In the genomic region with DNA sequence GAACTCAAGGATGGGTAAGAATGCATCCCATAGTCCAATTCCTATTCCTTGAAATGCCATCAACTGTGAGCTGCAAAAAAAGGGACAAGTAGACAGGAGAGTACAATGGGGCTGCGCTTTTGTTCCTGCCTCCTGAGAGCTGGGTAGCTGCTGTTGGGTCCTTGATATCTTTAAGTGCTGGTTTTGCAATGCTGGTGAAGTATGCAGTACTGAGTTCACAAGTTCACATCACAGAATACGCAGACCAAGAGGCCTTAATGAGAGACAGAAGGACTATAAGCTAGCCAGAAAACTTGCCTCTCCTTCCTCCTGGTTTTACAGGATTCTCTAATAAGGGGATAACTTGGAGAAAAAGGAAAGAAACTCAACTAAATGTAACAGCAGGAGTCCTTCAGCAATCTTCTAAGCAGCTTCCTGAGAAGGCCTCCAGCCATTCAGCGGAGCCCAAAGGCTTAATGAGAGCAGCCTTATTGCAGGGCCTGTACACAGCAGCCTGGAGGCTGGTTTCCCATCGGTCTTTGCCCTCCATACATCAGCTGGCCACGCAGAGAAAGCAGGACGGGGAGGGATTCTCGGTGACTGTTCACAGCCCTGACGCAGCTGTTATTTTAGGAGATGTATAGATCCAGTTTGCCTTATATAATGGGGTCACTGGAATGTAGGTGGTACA, we compare ENCODE assay signal across 19 cellular contexts.
DNase-seq lines count a peak whose midpoint lies in the region; TF ChIP-seq lines count a peak whose summit lies in the region.
"Had no signal": no experiment of that assay in that cellular context is flagged by ENCODE, and none has a peak within 500 bp of the region (broad histone marks: within the 10 kb centered on the region; RNA-seq: fewer than 3 reads in every experiment).

No MANE protein-coding gene starts in this region.

- CTCF ChIA-PET in GM10248 (lab: Yijun Ruan, JAX), result interaction anchor here (1.6 kb wide), 1 partner anchor 103 kb away, joined by 5 read pairs; no protein-coding TSS in a partner anchor

- peaks cover 61% of the 10 kb centered on the region for H3K4me1 ChIP-seq in adipocyte (ENCODE audit: control insufficient read depth, insufficient read depth, low read length)
- H3K4me1 ChIP-seq: BE2C had no signal

- H3K9ac ChIP-seq in adipocyte (ENCODE audit: low read length), result peak overlapping the region; percentile 8

- POLR2A ChIA-PET in GM10248 (lab: Yijun Ruan, JAX), result no interaction called here

- H3K36me3 ChIP-seq in adipocyte (ENCODE audit: control insufficient read depth, insufficient read depth, low read length, severe bottlenecking), result no peaks in the 10 kb centered on the region
- H3K36me3 ChIP-seq: BE2C, gastroesophageal sphincter, stomach had no signal

- no peaks in the 10 kb centered on the region for H3K9me3 ChIP-seq in adipocyte (ENCODE audit: control insufficient read depth, low read length)
- H3K9me3 ChIP-seq: BE2C, gastroesophageal sphincter, stomach had no signal

- H3K27me3 ChIP-seq in adipocyte (replicated peaks; ENCODE audit: control insufficient read depth, insufficient read depth, low read length), result no peaks in the 10 kb centered on the region
- H3K27me3 ChIP-seq: BE2C, gastroesophageal sphincter, stomach had no signal

- H3K4me3 ChIP-seq in adipocyte (ENCODE audit: low read length), result no peak overlapping the region
- no peak overlapping the region for H3K4me3 ChIP-seq in foreskin fibroblast (ENCODE audit: low read depth in 1 of 2, low read length in 2 of 2)
- no peak overlapping the region for H3K4me3 ChIP-seq in skeletal muscle cell (ENCODE audit: low read depth, low read length)
- H3K4me3 ChIP-seq: gastroesophageal sphincter, PC-9, stomach had no signal

- DNase-seq in GM03348 (ENCODE audit: low spot score) (peak; percentile 9), adipocyte (ENCODE audit: low read depth) (peak; percentile 86), foreskin fibroblast (peak; percentile 77 to 87), skeletal muscle cell (ENCODE audit: low read depth) (peak; percentile 41), NCI-H1694 treated with DMSO at 0.1 percent for 48 hours (lab: John Stamatoyannopoulos, UW) (no peak), SIG-M5 treated with dmso at 0.1 percent for 504 hours (lab: John Stamatoyannopoulos, UW; ENCODE audit: unreplicated experiment) (no peak), GM10248 (ENCODE audit: extremely low spot score) (no peak)
- DNase-seq: activated CD4-positive, CD25-positive, alpha-beta regulatory T cell treated with anti-CD3 and anti-CD28 coated beads, Interleukin-2, amount 50 U/mL, for 72 hours; BE2C; effector memory CD8-positive, alpha-beta T cell; GF-D8; KG1; NCI-H2029 treated with DMSO at 0.1 percent for 48 hours; NCI-H526 treated with DMSO at 0.1 percent for 48 hours; PC-9; stimulated activated CD4-positive, alpha-beta T cell treated with anti-CD3 and anti-CD28 coated beads, Interleukin-2, amount 100 ng/mL, for 24 hours; stomach; T-helper 9 cell had no signal

- TF ChIP-seq CTCF in foreskin fibroblast (IDR thresholded peaks at IDR 0.05; ENCODE audit: low read depth, low read length), result no peak
- no peak for TF ChIP-seq CTCF in GM10248 (IDR thresholded peaks at IDR 0.05; ENCODE audit: control extremely low read depth, extremely low read depth, low read depth, missing control alignments)

Comparison
In these comparisons a context has a peak if more than half of its experiments do, and no peak if none do; other contexts are left out.
1. DNase-seq: peak in GM03348 (single experiment), adipocyte (single experiment), foreskin fibroblast (2 of 2) and skeletal muscle cell (single experiment); none in NCI-H1694 treated with DMSO at 0.1 percent for 48 hours (single experiment), SIG-M5 treated with dmso at 0.1 percent for 504 hours (single experiment) and GM10248 (single experiment).